ENCODE assay signal across 15 cellular contexts in genomic region chr3:151901282-151901945, GRCh38. TPM values are rescaled to one million over a fixed set of nuclear protein-coding genes. Genes with fewer than 3 reads are reported as not detected.
A peak's percentile ranks its signal among the peaks of the same experiment; 100 is the strongest.
DNase-seq lines count a peak whose midpoint lies in the region; ATAC-seq and TF ChIP-seq lines count a peak whose summit lies in the region.
"Had no signal": no experiment of that assay in that cellular context is flagged by ENCODE, and none has a peak within 500 bp of the region (broad histone marks: within the 10 kb centered on the region; RNA-seq: fewer than 3 reads in every experiment).

No MANE protein-coding gene starts in this region.

- TF ChIP-seq CTCF in Loucy (conservative IDR thresholded peaks at IDR 0.05; ENCODE audit: low read length) (no peak), fibroblast of villous mesenchyme (IDR thresholded peaks at IDR 0.05; ENCODE audit: insufficient read depth, low read depth, low read length) (no peak), neutrophil (IDR thresholded peaks at IDR 0.05) (no peak), lower lobe of right lung (IDR thresholded peaks at IDR 0.05) (no peak)

- no peaks in the 10 kb centered on the region for H3K9me2 ChIP-seq in Loucy (replicated peaks; ENCODE audit: low read depth, low read length)

- H4K20me1 ChIP-seq in BLaER1 treated with 17β-estradiol and CSF1 and Interleukin-3, amounts not matched to agents 10 nM and 100 nM, result no peaks in the 10 kb centered on the region
- no peaks in the 10 kb centered on the region for H4K20me1 ChIP-seq in Loucy (ENCODE audit: insufficient read depth, low read length, poor library complexity, severe bottlenecking)

- peaks cover 17% of the 10 kb centered on the region for H3F3A ChIP-seq in Loucy (ENCODE audit: low read depth)

- peak; percentile 56 for DNase-seq in fibroblast of villous mesenchyme (ENCODE audit: low read depth)
- DNase-seq in OCI-M2 (lab: John Stamatoyannopoulos, UW; ENCODE audit: unreplicated experiment), result no peak
- DNase-seq in lower lobe of right lung, result no peak
- DNase-seq in activated CD4-positive, alpha-beta T cell treated with anti-CD3 and anti-CD28 coated beads, Interleukin-2, amount 50 U/mL, for 48 hours, result no peak
- DNase-seq: activated T-cell treated with anti-CD3 and anti-CD28 coated beads, Interleukin-2, amount 50 U/mL, for 48 hours; DMS79; NCI-H1105; pancreas; upper lobe of right lung had no signal

- no peak overlapping the region for H2AFZ ChIP-seq in Loucy (ENCODE audit: low read length)

- H3K4me3 ChIP-seq in BLaER1 treated with 17β-estradiol and CSF1 and Interleukin-3, amounts not matched to agents 10 nM and 100 nM, result no peak overlapping the region
- H3K4me3 ChIP-seq in Loucy (ENCODE audit: low read length, poor library complexity, severe bottlenecking) (peak overlapping the region; percentile 27), fibroblast of villous mesenchyme (ENCODE audit: low read depth, low read length) (no peak overlapping the region), neutrophil (ENCODE audit: low read depth in 1 of 2, low read length in 1 of 2) (no peak overlapping the region), lower lobe of right lung (no peak overlapping the region)
- H3K4me3 ChIP-seq: pancreas, upper lobe of right lung had no signal

- peak overlapping the region in 6 of 11 experiments; percentile 2 to 74 (median 58); a peak in 8 of 22 replicates for H3K27ac ChIP-seq in BLaER1 treated with 17β-estradiol and CSF1 and Interleukin-3, amounts not matched to agents 10 nM and 100 nM
- H3K27ac ChIP-seq in neutrophil (peak overlapping the region; percentile 44), lower lobe of right lung (no peak overlapping the region)
- H3K27ac ChIP-seq: pancreas, upper lobe of right lung had no signal

- H3K79me2 ChIP-seq in Loucy (ENCODE audit: insufficient read depth, low read length), result no peaks in the 10 kb centered on the region

- peak overlapping the region; percentile 28 to 91 (median 79) for H3K4me2 ChIP-seq in BLaER1 treated with 17β-estradiol and CSF1 and Interleukin-3, amounts not matched to agents 10 nM and 100 nM
- H3K4me2 ChIP-seq in Loucy (ENCODE audit: low read depth, low read length, poor library complexity, severe bottlenecking), result peak overlapping the region; percentile 75

- no peaks in the 10 kb centered on the region for H3K27me3 ChIP-seq in BLaER1 treated with 17β-estradiol and CSF1 and Interleukin-3, amounts not matched to agents 10 nM and 100 nM
- H3K27me3 ChIP-seq in Loucy (ENCODE audit: insufficient read depth, low read length, poor library complexity, severe bottlenecking) (no peaks in the 10 kb centered on the region), neutrophil (no peaks in the 10 kb centered on the region), lower lobe of right lung (ENCODE audit: low read depth) (no peaks in the 10 kb centered on the region)
- H3K27me3 ChIP-seq: pancreas, upper lobe of right lung had no signal

- peaks cover 47 to 64% (median 58%) of the 10 kb centered on the region in 10 experiments for H3K4me1 ChIP-seq in BLaER1 treated with 17β-estradiol and CSF1 and Interleukin-3, amounts not matched to agents 10 nM and 100 nM
- H3K4me1 ChIP-seq in Loucy (ENCODE audit: insufficient read depth, low read length, poor library complexity, severe bottlenecking) (peaks cover 76% of the 10 kb centered on the region), neutrophil (ENCODE audit: control insufficient read depth in 1 of 2, insufficient read depth in 1 of 2, low read depth in 1 of 2, low read length in 1 of 2) (peaks cover 39 to 53% of the 10 kb centered on the region in 2 experiments), lower lobe of right lung (peaks cover 6% of the 10 kb centered on the region)
- H3K4me1 ChIP-seq: pancreas had no signal

- peak overlapping the region in 1 of 11 experiments; percentile 11; a peak in 1 of 22 replicates for H3K9ac ChIP-seq in BLaER1 treated with 17β-estradiol and CSF1 and Interleukin-3, amounts not matched to agents 10 nM and 100 nM
- peak overlapping the region; percentile 78 for H3K9ac ChIP-seq in Loucy (ENCODE audit: low read depth, low read length, poor library complexity, severe bottlenecking)

- H3K9me3 ChIP-seq in BLaER1 treated with 17β-estradiol and CSF1 and Interleukin-3, amounts not matched to agents 10 nM and 100 nM (replicated peaks in 1 of 11), result peaks cover 0 to 6% (median 0%) of the 10 kb centered on the region in 11 experiments; a peak in 1 of 22 replicates
- H3K9me3 ChIP-seq in Loucy (ENCODE audit: insufficient read depth, low read depth, low read length) (no peaks in the 10 kb centered on the region), neutrophil (no peaks in the 10 kb centered on the region), lower lobe of right lung (no peaks in the 10 kb centered on the region)
- H3K9me3 ChIP-seq: pancreas, upper lobe of right lung had no signal

- intact Hi-C loops in lower lobe of right lung (cut with DNase I), result no loop called here

- ATAC-seq in lower lobe of right lung (no peak), GM19023 (IDR thresholded peaks at IDR 0.05; ENCODE audit: unreplicated experiment) (no peak)
- ATAC-seq: pancreas, upper lobe of right lung had no signal

- H3K36me3 ChIP-seq in BLaER1 treated with 17β-estradiol and CSF1 and Interleukin-3, amounts not matched to agents 10 nM and 100 nM, result no peaks in the 10 kb centered on the region
- H3K36me3 ChIP-seq in Loucy (ENCODE audit: insufficient read depth, low read length) (no peaks in the 10 kb centered on the region), neutrophil (no peaks in the 10 kb centered on the region), lower lobe of right lung (no peaks in the 10 kb centered on the region)
- H3K36me3 ChIP-seq: pancreas, upper lobe of right lung had no signal

RNA-seq across cellular contexts. Expression of gene SUCNR1, which starts 28.0 kb away (rescaled TPM):
- total RNA-seq in fibroblast of villous mesenchyme, result 0.32 and 0.43 TPM in 2 replicates
- 2.7 TPM for total RNA-seq in lower lobe of right lung
- total RNA-seq: B cell, dermis microvascular lymphatic vessel endothelial cell had no signal
